In genomic region chr16:25014500-25015147, GRCh38 we compare ENCODE assay signal across 8 cellular contexts. TPM values are rescaled to one million over a fixed set of nuclear protein-coding genes. Genes with fewer than 3 reads are reported as not detected.
DNase-seq lines count a peak whose midpoint lies in the region; ATAC-seq, FAIRE-seq and TF ChIP-seq lines count a peak whose summit lies in the region.

No MANE protein-coding gene starts in this region.

- H3K9me3 Mint-ChIP-seq in nephron progenitor cell, result peaks cover 4% of the 10 kb centered on the region

- ATAC-seq in A549, result peak; percentile 39 to 67
- peak; percentile 19 for ATAC-seq in GM18502 (IDR thresholded peaks at IDR 0.05; ENCODE audit: poor library complexity, unreplicated experiment)
- peak; percentile 13 for ATAC-seq in HG03064 (IDR thresholded peaks at IDR 0.05; ENCODE audit: low read depth, unreplicated experiment)
- ATAC-seq in gastroesophageal sphincter, result peak; percentile 50

- H3K4me1 Mint-ChIP-seq in nephron progenitor cell, result peaks cover 37% of the 10 kb centered on the region

- H3K27ac ChIP-seq in A549 (peak overlapping the region; percentile 80 to 95), gastroesophageal sphincter (peak overlapping the region; percentile 92 to 99 (median 96))

- peaks cover 0 to 11% of the 10 kb centered on the region in 2 donors for H3K36me3 ChIP-seq in gastroesophageal sphincter

- H3K9me3 ChIP-seq in A549, result no peaks in the 10 kb centered on the region
- H3K9me3 ChIP-seq in gastroesophageal sphincter, result no peaks in the 10 kb centered on the region

- POLR2A ChIA-PET in A549 (lab: Yijun Ruan, JAX), result interaction anchor here (0.9 to 2.0 kb wide), 7 partner anchors 17 to 93 kb away, joined by 4 to 10 read pairs (median 4); no protein-coding TSS in a partner anchor

- TF ChIP-seq CTCF in A549 (IDR thresholded peaks at IDR 0.05), result no peak
- TF ChIP-seq CTCF in gastroesophageal sphincter (IDR thresholded peaks at IDR 0.05), result peak in 1 of 4 experiments; percentile 25
- no peak for TF ChIP-seq CTCF in nephron progenitor cell (IDR thresholded peaks at IDR 0.05)

- TF ChIP-seq POLR2A in A549 (IDR thresholded peaks at IDR 0.05; ENCODE audit: low read length) (no peak), gastroesophageal sphincter (IDR thresholded peaks at IDR 0.05) (no peak)

- peak overlapping the region; percentile 94 for H3K4me2 ChIP-seq in A549

- 6% methylated on average over 11 of the region's 51 CpGs for WGBS in A549 (ENCODE audit: missing lambda C conversion rate)
- 0% methylated on average over 4 of the region's 51 CpGs; no CpG with 5 or more reads in 1 of the 2 donors for WGBS in gastroesophageal sphincter (ENCODE audit: low coverage in 1 of 2), 2 donors

- no peaks in the 10 kb centered on the region for H3K27me3 ChIP-seq in gastroesophageal sphincter

- CTCF ChIA-PET in A549 (lab: Yijun Ruan, JAX), result interaction anchor here (1.2 to 2.7 kb wide), 5 partner anchors 10 to 180 kb away, joined by 3 to 8 read pairs (median 4); no protein-coding TSS in a partner anchor

- H3K27me3 Mint-ChIP-seq in nephron progenitor cell (ENCODE audit: low read depth, poor library complexity), result peaks cover 17% of the 10 kb centered on the region

- no peak for FAIRE-seq in A549 (lab: Jason Lieb, UNC)

- peak overlapping the region; percentile 97 for H3K4me3 Mint-ChIP-seq in nephron progenitor cell

- H3K4me1 ChIP-seq in A549 (peaks cover 33% of the 10 kb centered on the region), gastroesophageal sphincter (peaks cover 0 to 56% (median 30%) of the 10 kb centered on the region in 3 donors)

- TF ChIP-seq RAD21 in A549 (conservative IDR thresholded peaks at IDR 0.05 in 1 of 2, IDR thresholded peaks at IDR 0.05 in 1 of 2), result peak in 1 of 2 experiments; percentile 20; a peak in 2 of 5 replicates

- H3K36me3 Mint-ChIP-seq in nephron progenitor cell (ENCODE audit: low read depth), result peaks cover 29% of the 10 kb centered on the region

- peak overlapping the region; percentile 97 for H3K27ac Mint-ChIP-seq in nephron progenitor cell

- TF ChIP-seq EP300 in A549 (IDR thresholded peaks at IDR 0.05) (no peak), gastroesophageal sphincter (IDR thresholded peaks at IDR 0.05) (no peak)

- H3K4me3 ChIP-seq in A549 (peak overlapping the region; percentile 79), gastroesophageal sphincter (peak overlapping the region; percentile 94 to 97)

- DNase-seq in A549 (ENCODE audit: low read depth in 1 of 2, low spot score in 1 of 2) (peak; percentile 28 to 47), NCI-H82 (lab: John Stamatoyannopoulos, UW) (peak; percentile 63), nephron progenitor cell (peak; percentile 65), NOMO-1 treated with dmso at 0.1 percent for 144 hours (lab: John Stamatoyannopoulos, UW; ENCODE audit: unreplicated experiment) (no peak)
- peak; percentile 21 for DNase-seq in activated naive CD4-positive, alpha-beta T cell treated with anti-CD3 and anti-CD28 coated beads, Interleukin-2, amount 50 U/mL, for 16 hours

TF ChIP-seq in A549, 52 proteins besides CTCF, POLR2A, EP300 and RAD21:
- TF ChIP-seq FOSL2 (IDR thresholded peaks at IDR 0.05), result no peak
- no peak for TF ChIP-seq FOSL2 (CRISPR knock-in tag; IDR thresholded peaks at IDR 0.05)
- no peak for TF ChIP-seq ZNF302 (CRISPR knock-in tag; IDR thresholded peaks at IDR 0.05)
- TF ChIP-seq CEBPB (IDR thresholded peaks at IDR 0.05), result no peak
- TF ChIP-seq FOSB (CRISPR knock-in tag; IDR thresholded peaks at IDR 0.05), result no peak
- TF ChIP-seq KDM5A (IDR thresholded peaks at IDR 0.05), result no peak

RNA-seq across cellular contexts. Expression of gene ARHGAP17, which starts 0.5 kb away (rescaled TPM):
- 28.2 and 46.4 TPM in 2 replicates for polyA plus RNA-seq in A549 (2011; rRNA removed)
- 28.5 and 35.8 TPM in 2 replicates for polyA plus RNA-seq in A549 (2012; cell fraction: cytosol; rRNA removed)
- 40.6 and 59.5 TPM in 2 replicates for polyA plus RNA-seq in A549 (2012; cell fraction: nucleus; rRNA removed)
- polyA plus RNA-seq in A549 (2017; fragmentation: RNase III; extraction: RNeasy Plus Mini Kit Qiagen cat#74134 plus additional on column Dnase treatment), result 35.7 to 37.8 TPM (median 37.6 TPM) in 3 replicates
- 43.7 and 44.1 TPM in 2 replicates for polyA minus RNA-seq in A549 (2011; rRNA and poly(A)+ RNA removed)
- 10 to 100 TPM; 40.8 to 51.2 (median 46.2) TPM for total RNA-seq in gastroesophageal sphincter
